12 cellular contexts compared by ENCODE assay signal in genomic region chr2:210365475-210365874, GRCh38. TPM values are rescaled to one million over a fixed set of nuclear protein-coding genes. Genes with fewer than 3 reads are reported as not detected.
"Had no signal": no experiment of that assay in that cellular context is flagged by ENCODE, and none has a peak within 500 bp of the region (broad histone marks: within the 10 kb centered on the region; RNA-seq: fewer than 3 reads in every experiment).

No MANE protein-coding gene starts in this region.

RNA-seq across cellular contexts. Expression of gene MYL1, which starts 50.5 kb away (rescaled TPM):
- total RNA-seq: activated B cell treated with CpG ODN at 0.5 μM for 24 hours; activated CD8-positive, alpha-beta T cell treated with anti-CD3 and anti-CD28 coated beads for 36 hours; activated T-cell treated with anti-CD3 and anti-CD28 coated beads, Interleukin-2, amount 50 U/mL, for 4 hours; activated T-helper 17 cell treated with anti-CD3 and anti-CD28 coated beads, Interleukin-2, amount 50 U/mL, for 72 hours; chondrocyte; dermis blood vessel endothelial cell; endothelial cell of umbilical vein; epithelial cell of proximal tubule; esophagus muscularis mucosa; gastroesophageal sphincter; glomerular endothelial cell; T-helper 17 cell had no signal
- polyA plus RNA-seq: endothelial cell of umbilical vein had no signal
